9 cellular contexts compared by ENCODE assay signal in genomic region chr17:19004601-19005441, GRCh38. TPM values are rescaled to one million over a fixed set of nuclear protein-coding genes. Genes with fewer than 3 reads are reported as not detected.
A peak's percentile ranks its signal among the peaks of the same experiment; 100 is the strongest.
DNase-seq lines count a peak whose midpoint lies in the region; ATAC-seq and TF ChIP-seq lines count a peak whose summit lies in the region.
"Had no signal": no experiment of that assay in that cellular context is flagged by ENCODE, and none has a peak within 500 bp of the region (broad histone marks: within the 10 kb centered on the region; RNA-seq: fewer than 3 reads in every experiment).

TSS of gene FAM83G (minus strand) at chr17:19004764. CDS start at chr17:19004041, 723 bp downstream.

- H3K4me1 ChIP-seq in esophagus muscularis mucosa (peaks cover 9 to 29% (median 26%) of the 10 kb centered on the region in 4 donors), stomach (peaks cover 35 to 50% (median 48%) of the 10 kb centered on the region in 4 donors)

- peak within 1 kb of the TSS; percentile 74 to 81 (median 78) for H3K27ac ChIP-seq in esophagus muscularis mucosa (replicated peaks in 1 of 4)
- H3K27ac ChIP-seq in stomach: peak within 1 kb of the TSS; percentile 86 to 92 (median 88)
- H3K27ac ChIP-seq: 22Rv1 had no signal

- H3K9me3 ChIP-seq in esophagus muscularis mucosa (no peaks in the 10 kb centered on the region), stomach (no peaks in the 10 kb centered on the region)

- H3K27me3 Mint-ChIP-seq in natural killer cell treated with Interleukin-12 subunit alpha and Interleukin-12 subunit beta and Interleukin-15 and Interleukin-18, amount 100 ng/mL, for 72 hours: no peaks in the 10 kb centered on the region

- H3K36me3 Mint-ChIP-seq in natural killer cell treated with Interleukin-12 subunit alpha and Interleukin-12 subunit beta and Interleukin-15 and Interleukin-18, amount 100 ng/mL, for 72 hours: no peaks in the 10 kb centered on the region

- peak in 1 of 3 experiments; percentile 11 for TF ChIP-seq CTCF in esophagus muscularis mucosa (IDR thresholded peaks at IDR 0.05)
- no peak for TF ChIP-seq CTCF in stomach (IDR thresholded peaks at IDR 0.05)

- peaks cover 8% of the 10 kb centered on the region in 2 donors for H3K4me1 Mint-ChIP-seq in natural killer cell treated with Interleukin-12 subunit alpha and Interleukin-12 subunit beta and Interleukin-15 and Interleukin-18, amount 100 ng/mL, for 72 hours (ENCODE audit: low read depth in 2 of 2)

- H3K27ac Mint-ChIP-seq in natural killer cell treated with Interleukin-12 subunit alpha and Interleukin-12 subunit beta and Interleukin-15 and Interleukin-18, amount 100 ng/mL, for 72 hours: no peak within 1 kb of the TSS

- DNase-seq in DMS 273 (lab: John Stamatoyannopoulos, UW; ENCODE audit: unreplicated experiment) (peak; percentile 80), DMS 273 treated with DMSO at 0.1 percent for 48 hours (lab: John Stamatoyannopoulos, UW) (no peak), NOMO-1 (lab: John Stamatoyannopoulos, UW; ENCODE audit: unreplicated experiment in 2 of 2) (peak; percentile 63 to 73), activated T-cell treated with anti-CD3 and anti-CD28 coated beads for 24 hours (ENCODE audit: low read depth) (peak; percentile 85), esophagus muscularis mucosa (ENCODE audit: extremely low spot score) (no peak), stomach (peak; percentile 89)
- DNase-seq in natural killer cell treated with Interleukin-12 subunit alpha and Interleukin-12 subunit beta and Interleukin-15 and Interleukin-18, amount 100 ng/mL, for 72 hours (ENCODE audit: low spot score): peak; percentile 85

- H3K4me3 Mint-ChIP-seq in natural killer cell treated with Interleukin-12 subunit alpha and Interleukin-12 subunit beta and Interleukin-15 and Interleukin-18, amount 100 ng/mL, for 72 hours: peak within 1 kb of the TSS; percentile 70

- no peaks in the 10 kb centered on the region for H3K36me3 ChIP-seq in esophagus muscularis mucosa
- no peaks in the 10 kb centered on the region for H3K36me3 ChIP-seq in stomach

- intact Hi-C loops in esophagus muscularis mucosa (cut with DNase I): no loop called here
- intact Hi-C loops in stomach (cut with DNase I; ENCODE audit: low total_unique reads): no loop called here

- ATAC-seq in HG02970 (IDR thresholded peaks at IDR 0.05; ENCODE audit: low FRiP score, unreplicated experiment): peak; percentile 69
- peak; percentile 90 for ATAC-seq in natural killer cell treated with Interleukin-12 subunit alpha and Interleukin-12 subunit beta and Interleukin-15 and Interleukin-18, amount 100 ng/mL, for 72 hours

- H3K9me3 Mint-ChIP-seq in natural killer cell treated with Interleukin-12 subunit alpha and Interleukin-12 subunit beta and Interleukin-15 and Interleukin-18, amount 100 ng/mL, for 72 hours: no peaks in the 10 kb centered on the region

- H3K4me3 ChIP-seq in esophagus muscularis mucosa (peak within 1 kb of the TSS; percentile 67 to 77 (median 72)), stomach (peak within 1 kb of the TSS; percentile 68 to 74 (median 72))

- 17% methylated on average over 7 of the region's 62 CpGs for WGBS in esophagus muscularis mucosa
- 9 to 50% (median 13%) methylated on average over 13 to 62 of the region's 62 CpGs for WGBS in stomach, 5 donors

- TF ChIP-seq POLR2A in esophagus muscularis mucosa (IDR thresholded peaks at IDR 0.05; ENCODE audit: low read depth) (no peak), stomach (IDR thresholded peaks at IDR 0.05) (no peak)

- TF ChIP-seq EP300 in esophagus muscularis mucosa (IDR thresholded peaks at IDR 0.05) (no peak), stomach (IDR thresholded peaks at IDR 0.05) (no peak)

- H3K27me3 ChIP-seq in esophagus muscularis mucosa: no peaks in the 10 kb centered on the region
- peaks cover 0 to 12% (median 0%) of the 10 kb centered on the region in 3 donors for H3K27me3 ChIP-seq in stomach

RNA-seq across cellular contexts. Expression of gene FAM83G, which starts in this region (rescaled TPM):
- 10 to 100 TPM in 2 of 4 donors, 1 to 10 TPM in 2; 3.7 to 16.7 (median 11.8) TPM for total RNA-seq in esophagus muscularis mucosa
- 1 to 10 TPM; 1.4 to 2.6 TPM for total RNA-seq in natural killer cell treated with Interleukin-12 subunit alpha and Interleukin-12 subunit beta and Interleukin-15 and Interleukin-18, amount 100 ng/mL, for 72 hours
- 10 to 100 TPM in 3 of 5 donors, 1 to 10 TPM in 2; 8.8 to 41.1 (median 20.1) TPM for total RNA-seq in stomach
- 10 to 100 TPM in 2 of 3 donors, 1 to 10 TPM in 1; 8.2 to 16.4 (median 11.9) TPM for polyA plus RNA-seq in stomach

Comparison
In these comparisons a context has a peak if more than half of its experiments do, and no peak if none do; other contexts are left out.
1. DNase-seq: peak in DMS 273 (single experiment), NOMO-1 (2 of 2), activated T-cell treated with anti-CD3 and anti-CD28 coated beads for 24 hours (single experiment), natural killer cell treated with Interleukin-12 subunit alpha and Interleukin-12 subunit beta and Interleukin-15 and Interleukin-18, amount 100 ng/mL, for 72 hours (single experiment) and stomach (single experiment); none in DMS 273 treated with DMSO at 0.1 percent for 48 hours (single experiment) and esophagus muscularis mucosa (single experiment).